8 cellular contexts compared by ENCODE assay signal in the genomic region with DNA sequence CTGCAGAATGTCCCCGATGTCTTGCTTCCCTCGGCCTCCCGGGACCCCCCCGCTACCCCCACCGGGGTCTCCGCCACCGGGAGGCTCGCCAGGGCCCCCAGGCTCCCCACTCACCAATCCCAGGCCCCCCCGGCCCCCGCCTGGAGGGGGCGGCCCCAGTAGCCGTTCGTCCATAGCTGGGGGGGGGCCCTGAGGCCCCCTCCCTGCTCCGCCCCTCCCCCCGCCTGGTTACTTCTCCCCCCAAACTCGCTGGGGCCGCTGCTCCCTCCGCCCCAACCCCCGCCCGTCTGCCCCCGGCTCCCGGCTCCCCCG. TPM values are rescaled to one million over a fixed set of nuclear protein-coding genes. Genes with fewer than 3 reads are reported as not detected.
DNase-seq lines count a peak whose midpoint lies in the region; ATAC-seq and TF ChIP-seq lines count a peak whose summit lies in the region.

No MANE protein-coding gene starts in this region.

- H3K4me1 ChIP-seq in mucosa of descending colon (ENCODE audit: low read depth): peaks cover 23% of the 10 kb centered on the region

- no peaks in the 10 kb centered on the region for H3K36me3 ChIP-seq in mucosa of descending colon (ENCODE audit: low read depth)

- peak; percentile 0 for ATAC-seq in mucosa of descending colon
- ATAC-seq in HG02588 (IDR thresholded peaks at IDR 0.05; ENCODE audit: unreplicated experiment): no peak

- DNase-seq in LNCaP clone FGC (ENCODE audit: low read depth) (no peak), coronary artery (ENCODE audit: low spot score) (no peak), mucosa of descending colon (peak in 1 of 3 donors; percentile 78), HCEC 1CT (no peak), SKM-1 (lab: John Stamatoyannopoulos, UW; ENCODE audit: unreplicated experiment) (no peak), DMS114 treated with DMSO at 0.1 percent for 48 hours (lab: John Stamatoyannopoulos, UW; ENCODE audit: unreplicated experiment) (no peak)

- H3K4me3 ChIP-seq in LNCaP clone FGC (ENCODE audit: low read depth, low read length) (peak overlapping the region; percentile 76), coronary artery (peak overlapping the region; percentile 93), mucosa of descending colon (peak overlapping the region; percentile 40)

- H3K9me3 ChIP-seq in mucosa of descending colon: no peaks in the 10 kb centered on the region

- intact Hi-C loops in mucosa of descending colon (cut with DNase I, micrococcal nuclease): no loop called here

- H3K27ac ChIP-seq in 22Rv1 (peak overlapping the region; percentile 87), coronary artery (peak overlapping the region; percentile 98)

- TF ChIP-seq CTCF in 22Rv1 (IDR thresholded peaks at IDR 0.05): no peak
- TF ChIP-seq CTCF in LNCaP clone FGC (IDR thresholded peaks at IDR 0.05; ENCODE audit: control insufficient read depth, extremely low read depth, insufficient read depth): no peak
- TF ChIP-seq CTCF in coronary artery (IDR thresholded peaks at IDR 0.05): no peak
- no peak for TF ChIP-seq CTCF in mucosa of descending colon (IDR thresholded peaks at IDR 0.05)

RNA-seq across cellular contexts. Expression of a gene that starts 0.3 kb away (rescaled TPM):
- 10 to 100 TPM; 49.4 to 97.7 (median 53.9) TPM for total RNA-seq in mucosa of descending colon

RNA-seq across cellular contexts. Expression of a gene that starts 2.7 kb away (rescaled TPM):
- total RNA-seq in mucosa of descending colon: 10 to 100 TPM in 1 of 3 donors, 1 to 10 TPM in 2; 6.6 to 14.7 (median 9.9) TPM

RNA-seq across cellular contexts. Expression of a gene that starts 5.6 kb away (rescaled TPM):
- total RNA-seq in mucosa of descending colon: 1 to 10 TPM; 5.3 to 8.1 (median 6.3) TPM

RNA-seq across cellular contexts. Expression of a gene that starts 11.5 kb away (rescaled TPM):
- 100 to 1,000 TPM in 1 of 3 donors, 10 to 100 TPM in 2; 79.0 to 114 (median 85.0) TPM for total RNA-seq in mucosa of descending colon

RNA-seq across cellular contexts. Expression of a gene that starts 13.8 kb away (rescaled TPM):
- 10 to 100 TPM; 49.0 to 60.1 (median 56.2) TPM for total RNA-seq in mucosa of descending colon

Comparison
In these comparisons a context has a peak if more than half of its experiments do, and no peak if none do; other contexts are left out.
1. H3K4me3 ChIP-seq: peak in every context shown above with its lines; median percentile 93 in coronary artery; 76 in LNCaP clone FGC; 40 in mucosa of descending colon.